13 cellular contexts compared by ENCODE assay signal in the genomic region with DNA sequence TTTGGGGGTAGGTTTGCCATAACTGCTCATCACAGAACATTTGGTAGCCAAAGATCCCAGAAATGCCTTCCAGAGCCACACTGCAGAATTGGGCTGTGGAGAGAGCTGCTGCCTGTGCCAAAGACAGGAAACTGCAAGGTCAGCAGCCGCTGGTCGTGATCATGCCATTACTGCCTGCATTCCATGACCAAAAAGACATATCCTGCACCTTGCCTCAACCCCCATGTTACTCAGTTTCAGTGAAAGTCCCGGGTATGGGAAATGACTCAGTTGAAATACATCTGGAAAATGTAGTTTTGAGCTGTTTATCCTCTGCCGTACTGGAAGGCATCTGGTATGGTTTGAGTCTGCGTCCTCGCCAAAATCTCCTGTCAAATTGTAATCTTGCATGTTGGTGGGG.
A peak's percentile ranks its signal among the peaks of the same experiment; 100 is the strongest.
DNase-seq lines count a peak whose midpoint lies in the region; ATAC-seq and TF ChIP-seq lines count a peak whose summit lies in the region.
"Had no signal": no experiment of that assay in that cellular context is flagged by ENCODE, and none has a peak within 500 bp of the region (broad histone marks: within the 10 kb centered on the region; RNA-seq: fewer than 3 reads in every experiment).

No MANE protein-coding gene starts in this region.

- no peaks in the 10 kb centered on the region for H3K27me3 ChIP-seq in GM23338 (ENCODE audit: insufficient read depth)
- H3K27me3 ChIP-seq in PC-9 (ENCODE audit: insufficient read depth, low read depth), result no peaks in the 10 kb centered on the region
- H3K27me3 ChIP-seq: Peyer's patch had no signal

- H3K4me3 ChIP-seq in GM23338 (no peak overlapping the region), fibroblast of pulmonary artery (replicated peaks; ENCODE audit: low read depth, low read length) (no peak overlapping the region), skeletal muscle cell (ENCODE audit: low read depth, low read length) (no peak overlapping the region), PC-9 (no peak overlapping the region)
- H3K4me3 ChIP-seq: heart right ventricle, Peyer's patch, skin epidermis had no signal

- H4K20me1 ChIP-seq in GM23338 (replicated peaks; ENCODE audit: insufficient read depth) (no peaks in the 10 kb centered on the region), PC-9 (ENCODE audit: insufficient read depth) (no peaks in the 10 kb centered on the region)

- H3K4me1 Mint-ChIP-seq in GM23338, result no peaks in the 10 kb centered on the region

- H3F3A ChIP-seq in GM23338 (replicated peaks; ENCODE audit: low read depth) (no peaks in the 10 kb centered on the region), PC-9 (ENCODE audit: insufficient read depth, low read depth) (no peaks in the 10 kb centered on the region)

- no peaks in the 10 kb centered on the region for H3K79me2 ChIP-seq in GM23338 (replicated peaks; ENCODE audit: insufficient read depth)
- no peaks in the 10 kb centered on the region for H3K79me2 ChIP-seq in PC-9 (ENCODE audit: low read depth)

- no peaks in the 10 kb centered on the region for H3K36me3 Mint-ChIP-seq in GM23338 (ENCODE audit: low read depth)

- H3K27me3 Mint-ChIP-seq in GM23338 (ENCODE audit: insufficient read depth, low read depth, poor library complexity), result peaks cover 2% of the 10 kb centered on the region

- no peaks in the 10 kb centered on the region for H3K9me3 ChIP-seq in PC-9 (ENCODE audit: insufficient read depth, low read depth)
- H3K9me3 ChIP-seq: Peyer's patch had no signal

- H2AFZ ChIP-seq in GM23338 (peak overlapping the region; percentile 63; the same call in 1 of the 2 replicates), PC-9 (no peak overlapping the region)

- H3K36me3 ChIP-seq in GM23338 (ENCODE audit: insufficient read depth), result no peaks in the 10 kb centered on the region
- no peaks in the 10 kb centered on the region for H3K36me3 ChIP-seq in PC-9 (ENCODE audit: low read depth)
- H3K36me3 ChIP-seq: heart right ventricle, Peyer's patch, WERI-Rb-1 had no signal

- intact Hi-C loops in PC-9 (cut with micrococcal nuclease; ENCODE audit: unreplicated experiment), result no loop called here

- H3K27ac ChIP-seq in GM23338 (ENCODE audit: low read depth) (no peak overlapping the region), PC-9 (no peak overlapping the region)
- H3K27ac ChIP-seq: heart right ventricle, Peyer's patch, skin epidermis, WERI-Rb-1 had no signal

- H3K9me3 Mint-ChIP-seq in GM23338, result no peaks in the 10 kb centered on the region

- no peak overlapping the region for H3K4me3 Mint-ChIP-seq in GM23338

- no peak for ATAC-seq in GM23338
- ATAC-seq: heart right ventricle had no signal

- TF ChIP-seq CTCF in GM23338 (conservative IDR thresholded peaks at IDR 0.05; ENCODE audit: low read depth in 2 of 2), result no peak
- no peak for TF ChIP-seq CTCF in fibroblast of pulmonary artery (IDR thresholded peaks at IDR 0.05; ENCODE audit: low read length, missing control alignments)
- TF ChIP-seq CTCF in PC-9 (conservative IDR thresholded peaks at IDR 0.05), result no peak

- BruUV-seq in PC-9 (replicated peaks; lab: Mats Ljungman, UMichigan), result no TSS peak

- POLR2A ChIA-PET in PC-9 (lab: Charles Lee; ENCODE audit: unreplicated experiment), result no interaction called here

- H3K27ac Mint-ChIP-seq in GM23338, result peak overlapping the region; percentile 51; the same call in 1 of the 2 replicates

- H3K9me2 ChIP-seq in GM23338 (ENCODE audit: insufficient read depth) (no peaks in the 10 kb centered on the region), PC-9 (ENCODE audit: insufficient read depth) (no peaks in the 10 kb centered on the region)

- H3K4me2 ChIP-seq in GM23338 (no peak overlapping the region), PC-9 (no peak overlapping the region)

- no peak for DNase-seq in GM23338 (ENCODE audit: low spot score)
- DNase-seq in SW480 (ENCODE audit: low spot score), result peak; percentile 17
- peak; percentile 72 for DNase-seq in fibroblast of pulmonary artery (ENCODE audit: low read depth)
- peak; percentile 25 for DNase-seq in skeletal muscle cell (ENCODE audit: low read depth)
- DNase-seq in SHP77 treated with DMSO at 0.1 percent for 48 hours (lab: John Stamatoyannopoulos, UW), result no peak
- DNase-seq in stimulated activated CD4-positive, alpha-beta T cell treated with anti-CD3 and anti-CD28 coated beads, Interleukin-12 subunit alpha, Interleukin-12 subunit beta, amount 100 ng/mL, for 4 hours, result no peak
- no peak for DNase-seq in PC-9
- no peak for DNase-seq in NCI-H146 (lab: John Stamatoyannopoulos, UW)
- DNase-seq: DND-41, heart right ventricle, Peyer's patch, WERI-Rb-1 had no signal

- H3K4me1 ChIP-seq in GM23338 (ENCODE audit: insufficient read depth), result no peaks in the 10 kb centered on the region
- H3K4me1 ChIP-seq in PC-9 (replicated peaks; ENCODE audit: insufficient read depth), result no peaks in the 10 kb centered on the region
- H3K4me1 ChIP-seq: heart right ventricle, Peyer's patch had no signal

- CTCF ChIA-PET in PC-9 (lab: Charles Lee), result no interaction called here

TF ChIP-seq in GM23338, 12 proteins besides CTCF, POLR2A, EP300 and RAD21 (continues in another document):
- no peak for TF ChIP-seq CREB1 (CRISPR knock-in tag; IDR thresholded peaks at IDR 0.05; ENCODE audit: low read depth)
- no peak for TF ChIP-seq EZH2 (IDR thresholded peaks at IDR 0.05; ENCODE audit: low read depth, unreplicated experiment)
- no peak for TF ChIP-seq ZNF114 (CRISPR knock-in tag; IDR thresholded peaks at IDR 0.05)
- TF ChIP-seq, protein P1, sequence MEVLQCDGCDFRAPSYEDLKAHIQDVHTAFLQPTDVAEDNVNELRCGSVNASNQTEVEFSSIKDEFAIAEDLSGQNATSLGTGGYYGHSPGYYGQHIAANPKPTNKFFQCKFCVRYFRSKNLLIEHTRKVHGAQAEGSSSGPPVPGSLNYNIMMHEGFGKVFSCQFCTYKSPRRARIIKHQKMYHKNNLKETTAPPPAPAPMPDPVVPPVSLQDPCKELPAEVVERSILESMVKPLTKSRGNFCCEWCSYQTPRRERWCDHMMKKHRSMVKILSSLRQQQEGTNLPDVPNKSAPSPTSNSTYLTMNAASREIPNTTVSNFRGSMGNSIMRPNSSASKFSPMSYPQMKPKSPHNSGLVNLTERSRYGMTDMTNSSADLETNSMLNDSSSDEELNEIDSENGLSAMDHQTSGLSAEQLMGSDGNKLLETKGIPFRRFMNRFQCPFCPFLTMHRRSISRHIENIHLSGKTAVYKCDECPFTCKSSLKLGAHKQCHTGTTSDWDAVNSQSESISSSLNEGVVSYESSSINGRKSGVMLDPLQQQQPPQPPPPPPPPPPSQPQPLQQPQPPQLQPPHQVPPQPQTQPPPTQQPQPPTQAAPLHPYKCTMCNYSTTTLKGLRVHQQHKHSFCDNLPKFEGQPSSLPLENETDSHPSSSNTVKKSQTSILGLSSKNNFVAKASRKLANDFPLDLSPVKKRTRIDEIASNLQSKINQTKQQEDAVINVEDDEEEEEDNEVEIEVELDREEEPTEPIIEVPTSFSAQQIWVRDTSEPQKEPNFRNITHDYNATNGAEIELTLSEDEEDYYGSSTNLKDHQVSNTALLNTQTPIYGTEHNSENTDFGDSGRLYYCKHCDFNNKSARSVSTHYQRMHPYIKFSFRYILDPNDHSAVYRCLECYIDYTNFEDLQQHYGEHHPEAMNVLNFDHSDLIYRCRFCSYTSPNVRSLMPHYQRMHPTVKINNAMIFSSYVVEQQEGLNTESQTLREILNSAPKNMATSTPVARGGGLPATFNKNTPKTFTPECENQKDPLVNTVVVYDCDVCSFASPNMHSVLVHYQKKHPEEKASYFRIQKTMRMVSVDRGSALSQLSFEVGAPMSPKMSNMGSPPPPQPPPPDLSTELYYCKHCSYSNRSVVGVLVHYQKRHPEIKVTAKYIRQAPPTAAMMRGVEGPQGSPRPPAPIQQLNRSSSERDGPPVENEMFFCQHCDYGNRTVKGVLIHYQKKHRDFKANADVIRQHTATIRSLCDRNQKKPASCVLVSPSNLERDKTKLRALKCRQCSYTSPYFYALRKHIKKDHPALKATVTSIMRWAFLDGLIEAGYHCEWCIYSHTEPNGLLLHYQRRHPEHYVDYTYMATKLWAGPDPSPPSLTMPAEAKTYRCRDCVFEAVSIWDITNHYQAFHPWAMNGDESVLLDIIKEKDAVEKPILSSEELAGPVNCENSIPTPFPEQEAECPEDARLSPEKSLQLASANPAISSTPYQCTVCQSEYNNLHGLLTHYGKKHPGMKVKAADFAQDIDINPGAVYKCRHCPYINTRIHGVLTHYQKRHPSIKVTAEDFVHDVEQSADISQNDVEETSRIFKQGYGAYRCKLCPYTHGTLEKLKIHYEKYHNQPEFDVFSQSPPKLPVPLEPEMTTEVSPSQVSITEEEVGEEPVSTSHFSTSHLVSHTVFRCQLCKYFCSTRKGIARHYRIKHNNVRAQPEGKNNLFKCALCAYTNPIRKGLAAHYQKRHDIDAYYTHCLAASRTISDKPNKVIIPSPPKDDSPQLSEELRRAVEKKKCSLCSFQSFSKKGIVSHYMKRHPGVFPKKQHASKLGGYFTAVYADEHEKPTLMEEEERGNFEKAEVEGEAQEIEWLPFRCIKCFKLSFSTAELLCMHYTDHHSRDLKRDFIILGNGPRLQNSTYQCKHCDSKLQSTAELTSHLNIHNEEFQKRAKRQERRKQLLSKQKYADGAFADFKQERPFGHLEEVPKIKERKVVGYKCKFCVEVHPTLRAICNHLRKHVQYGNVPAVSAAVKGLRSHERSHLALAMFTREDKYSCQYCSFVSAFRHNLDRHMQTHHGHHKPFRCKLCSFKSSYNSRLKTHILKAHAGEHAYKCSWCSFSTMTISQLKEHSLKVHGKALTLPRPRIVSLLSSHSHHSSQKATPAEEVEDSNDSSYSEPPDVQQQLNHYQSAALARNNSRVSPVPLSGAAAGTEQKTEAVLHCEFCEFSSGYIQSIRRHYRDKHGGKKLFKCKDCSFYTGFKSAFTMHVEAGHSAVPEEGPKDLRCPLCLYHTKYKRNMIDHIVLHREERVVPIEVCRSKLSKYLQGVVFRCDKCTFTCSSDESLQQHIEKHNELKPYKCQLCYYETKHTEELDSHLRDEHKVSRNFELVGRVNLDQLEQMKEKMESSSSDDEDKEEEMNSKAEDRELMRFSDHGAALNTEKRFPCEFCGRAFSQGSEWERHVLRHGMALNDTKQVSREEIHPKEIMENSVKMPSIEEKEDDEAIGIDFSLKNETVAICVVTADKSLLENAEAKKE (CRISPR knock-in tag; IDR thresholded peaks at IDR 0.05), result no peak

Comparison
In these comparisons a context has a peak if more than half of its experiments do, and no peak if none do; other contexts are left out.
1. DNase-seq: peak in SW480 (single experiment), fibroblast of pulmonary artery (single experiment) and skeletal muscle cell (single experiment); none in GM23338 (single experiment), SHP77 treated with DMSO at 0.1 percent for 48 hours (single experiment), stimulated activated CD4-positive, alpha-beta T cell treated with anti-CD3 and anti-CD28 coated beads, Interleukin-12 subunit alpha, Interleukin-12 subunit beta, amount 100 ng/mL, for 4 hours (single experiment), PC-9 (0 of 2) and NCI-H146 (single experiment).